8 cellular contexts compared by ENCODE assay signal in the genomic region with DNA sequence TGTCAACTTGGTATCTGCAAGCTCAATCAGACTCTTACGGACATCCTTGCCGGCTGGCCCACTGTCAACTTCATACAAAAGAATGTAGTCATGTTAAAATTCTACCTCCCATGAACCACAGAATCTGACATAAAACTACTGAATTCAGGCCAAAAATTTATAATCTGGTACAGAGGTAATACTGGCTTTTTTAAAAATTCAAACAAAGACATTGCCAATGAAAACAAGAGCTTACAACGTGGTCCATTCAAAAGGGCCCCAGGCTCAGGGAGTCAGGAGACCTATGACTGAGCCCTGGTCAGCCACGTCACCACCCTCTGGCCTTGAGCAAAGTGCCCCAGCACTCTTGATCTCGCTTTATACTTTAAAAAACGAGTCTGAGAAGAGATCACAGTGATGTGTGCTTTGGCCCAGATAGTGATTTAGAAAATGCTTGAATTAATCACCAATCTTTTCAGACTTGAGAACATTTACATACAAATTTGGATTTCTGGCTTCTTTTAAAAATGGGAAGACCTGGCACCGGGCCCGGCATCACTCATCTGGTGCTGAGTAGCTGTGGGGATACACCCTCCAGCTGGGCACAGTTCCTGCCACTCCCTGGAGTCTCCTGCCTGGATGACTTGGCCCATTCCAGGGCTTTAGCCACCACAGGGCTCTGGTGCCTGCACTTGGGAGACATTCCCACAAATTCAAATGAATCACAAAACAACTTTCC.
A peak's percentile ranks its signal among the peaks of the same experiment; 100 is the strongest.
DNase-seq lines count a peak whose midpoint lies in the region; ATAC-seq, FAIRE-seq and TF ChIP-seq lines count a peak whose summit lies in the region.

No MANE protein-coding gene starts in this region.

- H2BK5ac ChIP-seq in neuronal stem cell (ENCODE audit: low read length), result no peak overlapping the region

- no peak overlapping the region for H4K8ac ChIP-seq in neuronal stem cell (ENCODE audit: low read depth, low read length)

- no peak overlapping the region for H3K23ac ChIP-seq in neuronal stem cell (ENCODE audit: low read depth, low read length, poor library complexity)

- H3K4me3 Mint-ChIP-seq in activated T-helper 1 cell treated with anti-CD3 and anti-CD28 coated beads, Interleukin-12 subunit alpha, Interleukin-12 subunit beta, Interleukin-2, Interleukin-4 antibody, amounts not matched to agents 30 ng/mL and 10 ng/mL and 1 ng/mL, durations not matched to agents 14 hours and 24 hours and 36 hours, result no peak overlapping the region

- H3K14ac ChIP-seq in neuronal stem cell (ENCODE audit: low read length), result no peak overlapping the region

- DNase-seq in A172 (ENCODE audit: low spot score) (peak; percentile 98), astrocyte of the spinal cord (ENCODE audit: low read depth, low spot score) (peak; percentile 97), kidney (peak; percentile 93), thoracic aorta (ENCODE audit: low spot score) (peak; percentile 90), neuronal stem cell (ENCODE audit: low spot score) (no peak)
- DNase-seq in activated T-helper 1 cell treated with anti-CD3 and anti-CD28 coated beads, Interleukin-12 subunit alpha, Interleukin-12 subunit beta, Interleukin-2, Interleukin-4 antibody, amounts not matched to agents 30 ng/mL and 10 ng/mL and 1 ng/mL, durations not matched to agents 14 hours and 24 hours and 36 hours (ENCODE audit: low spot score), result no peak

- no peak overlapping the region for H3K4ac ChIP-seq in neuronal stem cell (ENCODE audit: low read length)

- no peak overlapping the region for H2AK5ac ChIP-seq in neuronal stem cell (ENCODE audit: low read depth, low read length)

- peaks cover 3% of the 10 kb centered on the region for H3K79me1 ChIP-seq in neuronal stem cell (ENCODE audit: low read depth, low read length)

- peak; percentile 27 for FAIRE-seq in kidney (lab: Jason Lieb, UNC)

- no CpG with 5 or more reads among the region's 8 CpGs for WGBS in neuronal stem cell (ENCODE audit: extremely low coverage in 2 of 2, insufficient read length in 2 of 2, insufficient replicate concordance in 1 of 2), 2 donors

- H3K4me3 ChIP-seq in HEK293 (ENCODE audit: low read depth, low read length) (no peak overlapping the region), astrocyte of the spinal cord (ENCODE audit: low read depth, low read length) (no peak overlapping the region), kidney (ENCODE audit: low read length in 2 of 2) (no peak overlapping the region), thoracic aorta (no peak overlapping the region), neuronal stem cell (ENCODE audit: low read length in 2 of 2) (no peak overlapping the region)

- H3K9ac ChIP-seq in kidney (ENCODE audit: low read length in 2 of 2), result no peak overlapping the region
- no peak overlapping the region for H3K9ac ChIP-seq in neuronal stem cell (ENCODE audit: low read depth, low read length, poor library complexity)

- H3K27ac ChIP-seq in HEK293 (ENCODE audit: extremely low read depth, low read depth, low read length) (no peak overlapping the region), kidney (ENCODE audit: low read depth in 2 of 2, low read length in 2 of 2) (peak overlapping the region; percentile 47 to 71), thoracic aorta (peak overlapping the region; percentile 10 to 57), neuronal stem cell (replicated peaks; ENCODE audit: low read length) (no peak overlapping the region)

- H2BK15ac ChIP-seq in neuronal stem cell (ENCODE audit: low read length), result no peak overlapping the region

- H2AFZ ChIP-seq in neuronal stem cell (ENCODE audit: low read length), result no peak overlapping the region

- intact Hi-C loops in kidney (cut with DNase I), result no loop called here
- intact Hi-C loops in activated T-helper 1 cell treated with anti-CD3 and anti-CD28 coated beads, Interleukin-12 subunit alpha, Interleukin-12 subunit beta, Interleukin-2, Interleukin-4 antibody, amounts not matched to agents 30 ng/mL and 10 ng/mL and 1 ng/mL, durations not matched to agents 14 hours and 24 hours and 36 hours (cut with micrococcal nuclease), result no loop called here

- no peaks in the 10 kb centered on the region for H3K27me3 ChIP-seq in thoracic aorta (replicated peaks; ENCODE audit: insufficient read depth)
- H3K27me3 ChIP-seq in neuronal stem cell (ENCODE audit: control insufficient read depth in 3 of 3, insufficient read depth in 3 of 3, low read depth in 1 of 3, low read length in 3 of 3), result no peaks in the 10 kb centered on the region

- peaks cover 10% of the 10 kb centered on the region for H3K36me3 Mint-ChIP-seq in activated T-helper 1 cell treated with anti-CD3 and anti-CD28 coated beads, Interleukin-12 subunit alpha, Interleukin-12 subunit beta, Interleukin-2, Interleukin-4 antibody, amounts not matched to agents 30 ng/mL and 10 ng/mL and 1 ng/mL, durations not matched to agents 14 hours and 24 hours and 36 hours (ENCODE audit: low read depth)

- no peak for TF ChIP-seq CTCF in HEK293 (tag by site-specific recombination; IDR thresholded peaks at IDR 0.05)
- no peak for TF ChIP-seq CTCF in astrocyte of the spinal cord (IDR thresholded peaks at IDR 0.05; ENCODE audit: low read depth, low read length)
- no peak for TF ChIP-seq CTCF in kidney (IDR thresholded peaks at IDR 0.05; ENCODE audit: borderline replicate concordance, extremely low read depth, insufficient read depth)
- no peak for TF ChIP-seq CTCF in thoracic aorta (IDR thresholded peaks at IDR 0.05)

- peaks cover 81% of the 10 kb centered on the region for H3K4me1 Mint-ChIP-seq in activated T-helper 1 cell treated with anti-CD3 and anti-CD28 coated beads, Interleukin-12 subunit alpha, Interleukin-12 subunit beta, Interleukin-2, Interleukin-4 antibody, amounts not matched to agents 30 ng/mL and 10 ng/mL and 1 ng/mL, durations not matched to agents 14 hours and 24 hours and 36 hours (ENCODE audit: low read depth)

- H3K9me3 Mint-ChIP-seq in activated T-helper 1 cell treated with anti-CD3 and anti-CD28 coated beads, Interleukin-12 subunit alpha, Interleukin-12 subunit beta, Interleukin-2, Interleukin-4 antibody, amounts not matched to agents 30 ng/mL and 10 ng/mL and 1 ng/mL, durations not matched to agents 14 hours and 24 hours and 36 hours, result no peaks in the 10 kb centered on the region

- peak; percentile 73 for ATAC-seq in thoracic aorta (ENCODE audit: insufficient number of reproducible peaks, low FRiP score, low read depth)
- no peak for ATAC-seq in HG02884 (IDR thresholded peaks at IDR 0.05; ENCODE audit: unreplicated experiment)

- no peaks in the 10 kb centered on the region for H3K36me3 ChIP-seq in HEK293 (ENCODE audit: control insufficient read depth in 2 of 2, insufficient read depth in 1 of 2, low read length in 2 of 2)
- H3K36me3 ChIP-seq in kidney (ENCODE audit: control insufficient read depth in 1 of 2, insufficient read depth in 2 of 2, low read length in 2 of 2), result no peaks in the 10 kb centered on the region
- H3K36me3 ChIP-seq in thoracic aorta, result no peaks in the 10 kb centered on the region
- no peaks in the 10 kb centered on the region for H3K36me3 ChIP-seq in neuronal stem cell (replicated peaks in 1 of 2; ENCODE audit: control insufficient read depth in 2 of 2, insufficient read depth in 2 of 2, low read length in 2 of 2)

- H2BK12ac ChIP-seq in neuronal stem cell (ENCODE audit: low read length), result no peak overlapping the region

- H3K27ac Mint-ChIP-seq in activated T-helper 1 cell treated with anti-CD3 and anti-CD28 coated beads, Interleukin-12 subunit alpha, Interleukin-12 subunit beta, Interleukin-2, Interleukin-4 antibody, amounts not matched to agents 30 ng/mL and 10 ng/mL and 1 ng/mL, durations not matched to agents 14 hours and 24 hours and 36 hours, result no peak overlapping the region

- in situ Hi-C loops in astrocyte of the spinal cord (cut with HindIII; ENCODE audit: low sequenced_read_pairs), result no loop called here

- CTCF ChIA-PET in HEK293 (lab: Yijun Ruan, JAX), result interaction anchor here (0.8 kb wide), 1 partner anchor 297 kb away, joined by 3 read pairs; no protein-coding TSS in a partner anchor

- POLR2A ChIA-PET in HEK293 (lab: Yijun Ruan, JAX), result no interaction called here

- no peak overlapping the region for H2BK120ac ChIP-seq in neuronal stem cell (ENCODE audit: low read depth, low read length)

- no peak overlapping the region for H4K91ac ChIP-seq in neuronal stem cell (ENCODE audit: low read depth, low read length, poor library complexity)

- no peaks in the 10 kb centered on the region for H3K9me3 ChIP-seq in HEK293 (ENCODE audit: control insufficient read depth, insufficient read depth, low read depth, low read length)
- H3K9me3 ChIP-seq in kidney (ENCODE audit: control insufficient read depth in 1 of 2, low read length in 2 of 2), result no peaks in the 10 kb centered on the region
- no peaks in the 10 kb centered on the region for H3K9me3 ChIP-seq in thoracic aorta
- no peaks in the 10 kb centered on the region for H3K9me3 ChIP-seq in neuronal stem cell (replicated peaks in 1 of 2; ENCODE audit: control insufficient read depth in 2 of 2, insufficient read depth in 1 of 2, low read depth in 1 of 2, low read length in 2 of 2)

- H3K4me1 ChIP-seq in HEK293 (ENCODE audit: control insufficient read depth, insufficient read depth, low read length) (peaks cover 20% of the 10 kb centered on the region), kidney (ENCODE audit: control insufficient read depth in 1 of 2, insufficient read depth in 1 of 2, low read depth in 1 of 2, low read length in 2 of 2) (peaks cover 21 to 35% of the 10 kb centered on the region in 2 donors), thoracic aorta (ENCODE audit: control insufficient read depth in 1 of 2, low read depth in 2 of 2) (peaks cover 44 to 86% of the 10 kb centered on the region in 2 donors), neuronal stem cell (ENCODE audit: control insufficient read depth in 2 of 2, insufficient read depth in 1 of 2, low read depth in 1 of 2, low read length in 2 of 2) (peaks cover 8 to 34% of the 10 kb centered on the region in 2 donors)

- H3K4me2 ChIP-seq in neuronal stem cell (ENCODE audit: insufficient read depth, low read length, poor library complexity, severe bottlenecking), result no peak overlapping the region

- H3K18ac ChIP-seq in neuronal stem cell (ENCODE audit: low read length), result no peak overlapping the region

- H3K27me3 Mint-ChIP-seq in activated T-helper 1 cell treated with anti-CD3 and anti-CD28 coated beads, Interleukin-12 subunit alpha, Interleukin-12 subunit beta, Interleukin-2, Interleukin-4 antibody, amounts not matched to agents 30 ng/mL and 10 ng/mL and 1 ng/mL, durations not matched to agents 14 hours and 24 hours and 36 hours (ENCODE audit: insufficient read depth), result no peaks in the 10 kb centered on the region

Comparison
In these comparisons a context has a peak if more than half of its experiments do, and no peak if none do; other contexts are left out.
1. DNase-seq: peak in A172 (single experiment), astrocyte of the spinal cord (single experiment), kidney (single experiment) and thoracic aorta (single experiment); none in activated T-helper 1 cell treated with anti-CD3 and anti-CD28 coated beads, Interleukin-12 subunit alpha, Interleukin-12 subunit beta, Interleukin-2, Interleukin-4 antibody, amounts not matched to agents 30 ng/mL and 10 ng/mL and 1 ng/mL, durations not matched to agents 14 hours and 24 hours and 36 hours (single experiment) and neuronal stem cell (single experiment).
2. H3K27ac ChIP-seq: peak in kidney (2 of 2) and thoracic aorta (2 of 2); none in HEK293 (single experiment) and neuronal stem cell (single experiment).